Comparison of ENCODE assay signal across 10 cellular contexts in the genomic region with DNA sequence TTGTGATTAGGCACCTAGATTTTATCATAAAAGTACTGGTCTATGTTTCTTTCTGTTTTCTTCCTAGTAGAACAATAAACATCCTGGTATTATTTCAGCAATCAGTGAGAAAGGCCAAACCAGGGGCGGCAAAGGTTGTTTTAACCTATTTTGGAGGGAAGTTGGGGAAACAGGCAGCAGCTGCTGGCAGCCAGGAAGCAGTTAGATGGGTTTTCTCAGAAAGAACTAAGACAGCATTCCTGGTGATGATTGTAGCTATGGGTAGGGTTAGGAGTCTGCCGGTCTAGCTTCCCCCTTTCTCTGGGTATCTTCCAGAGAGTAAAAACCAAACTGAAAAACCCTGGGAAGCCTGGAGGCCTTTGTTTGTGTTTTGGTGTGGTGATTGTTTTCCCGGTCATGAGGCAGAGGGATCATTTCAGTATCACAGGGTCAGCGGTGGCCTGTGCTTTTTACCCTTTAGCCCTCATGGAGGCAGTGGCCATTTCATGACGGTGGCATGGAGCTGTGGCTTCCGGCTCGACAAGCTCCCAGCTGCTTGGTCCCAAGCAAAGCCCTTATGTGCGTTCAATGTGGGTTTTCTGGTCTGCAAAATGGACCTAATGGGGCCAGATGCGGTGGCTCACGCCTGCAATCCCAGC. TPM values are rescaled to one million over a fixed set of nuclear protein-coding genes. Genes with fewer than 3 reads are reported as not detected.
A peak's percentile ranks its signal among the peaks of the same experiment; 100 is the strongest.
DNase-seq lines count a peak whose midpoint lies in the region; ATAC-seq and TF ChIP-seq lines count a peak whose summit lies in the region.
"Had no signal": no experiment of that assay in that cellular context is flagged by ENCODE, and none has a peak within 500 bp of the region (broad histone marks: within the 10 kb centered on the region; RNA-seq: fewer than 3 reads in every experiment).

No MANE protein-coding gene starts in this region.

- H3K36me3 ChIP-seq in heart right ventricle (no peaks in the 10 kb centered on the region), uterus (no peaks in the 10 kb centered on the region)

- no peak overlapping the region for H3K4me3 ChIP-seq in heart right ventricle
- H3K4me3 ChIP-seq in uterus, result no peak overlapping the region

- WGBS in heart right ventricle, 2 donors, result 77 to 86% methylated on average over 10 of the region's 10 CpGs

- peaks cover 17 to 98% (median 62%) of the 10 kb centered on the region in 9 donors for H3K4me1 ChIP-seq in heart right ventricle
- H3K4me1 ChIP-seq in uterus, result no peaks in the 10 kb centered on the region

- no peaks in the 10 kb centered on the region for H3K9me3 Mint-ChIP-seq in dendritic cell treated with granulocyte-macrophage colony-stimulating factor and Interleukin-4, amounts not matched to agents 40 ng/mL and 50 ng/mL, for 4 days
- peaks cover 0 to 7% (median 3%) of the 10 kb centered on the region in 7 donors for H3K9me3 Mint-ChIP-seq in naive B cell

- peaks cover 98% of the 10 kb centered on the region for H3K4me1 Mint-ChIP-seq in dendritic cell treated with granulocyte-macrophage colony-stimulating factor and Interleukin-4, amounts not matched to agents 40 ng/mL and 50 ng/mL, for 4 days (ENCODE audit: low read depth)
- H3K4me1 Mint-ChIP-seq in naive B cell, result peaks cover 72 to 96% (median 95%) of the 10 kb centered on the region in 3 donors

- no peak for TF ChIP-seq CTCF in heart right ventricle (IDR thresholded peaks at IDR 0.05)
- no peak for TF ChIP-seq CTCF in uterus (IDR thresholded peaks at IDR 0.05)

- peak overlapping the region; percentile 64 to 92 (median 82) for H3K27ac ChIP-seq in heart right ventricle
- H3K27ac ChIP-seq in uterus, result peak overlapping the region; percentile 54 to 71

- no peaks in the 10 kb centered on the region for H3K27me3 ChIP-seq in heart right ventricle
- no peaks in the 10 kb centered on the region for H3K27me3 ChIP-seq in uterus

- H3K27me3 Mint-ChIP-seq in dendritic cell treated with granulocyte-macrophage colony-stimulating factor and Interleukin-4, amounts not matched to agents 40 ng/mL and 50 ng/mL, for 4 days, result no peaks in the 10 kb centered on the region
- H3K27me3 Mint-ChIP-seq in naive B cell, result no peaks in the 10 kb centered on the region

- H3K27ac Mint-ChIP-seq in dendritic cell treated with granulocyte-macrophage colony-stimulating factor and Interleukin-4, amounts not matched to agents 40 ng/mL and 50 ng/mL, for 4 days, result peak overlapping the region; percentile 93
- peak overlapping the region; percentile 21 to 88 (median 77) for H3K27ac Mint-ChIP-seq in naive B cell

- H3K9me3 ChIP-seq in heart right ventricle (peaks cover 0 to 6% (median 0%) of the 10 kb centered on the region in 11 donors), uterus (no peaks in the 10 kb centered on the region)

- TF ChIP-seq POLR2A in uterus (IDR thresholded peaks at IDR 0.05), result no peak

- intact Hi-C loops in heart right ventricle (cut with DNase I), result loop anchor here in 1 of 10 donors (5.0 kb wide), 1 partner anchor 35 kb away; no protein-coding TSS in a partner anchor
- intact Hi-C loops in Right ventricle myocardium superior (cut with DNase I), result no loop called here
- intact Hi-C loops in dendritic cell treated with granulocyte-macrophage colony-stimulating factor and Interleukin-4, amounts not matched to agents 40 ng/mL and 50 ng/mL, for 4 days (cut with micrococcal nuclease), result no loop called here
- intact Hi-C loops in uterus (cut with DNase I; ENCODE audit: low total_unique reads), result no loop called here

- no peak overlapping the region for H3K4me3 Mint-ChIP-seq in dendritic cell treated with granulocyte-macrophage colony-stimulating factor and Interleukin-4, amounts not matched to agents 40 ng/mL and 50 ng/mL, for 4 days
- peak overlapping the region in 7 of 8 donors; percentile 5 to 59 (median 35) for H3K4me3 Mint-ChIP-seq in naive B cell

- peak in 1 of 2 donors; percentile 31 for DNase-seq in heart right ventricle
- DNase-seq in Right ventricle myocardium superior, result no peak
- no peak for DNase-seq in naive B cell
- no peak for DNase-seq in uterus
- DNase-seq in activated CD4-positive, CD25-positive, alpha-beta regulatory T cell (lab: John Stamatoyannopoulos, UW), result no peak
- DNase-seq in Kasumi-1 (lab: John Stamatoyannopoulos, UW), result no peak
- DNase-seq: aorta, MM.1S had no signal

- peaks cover 6% of the 10 kb centered on the region for H3K36me3 Mint-ChIP-seq in dendritic cell treated with granulocyte-macrophage colony-stimulating factor and Interleukin-4, amounts not matched to agents 40 ng/mL and 50 ng/mL, for 4 days (ENCODE audit: low read depth)
- H3K36me3 Mint-ChIP-seq in naive B cell, result peaks cover 0 to 6% of the 10 kb centered on the region in 2 donors

- ATAC-seq in heart right ventricle (peak in 7 of 8 donors; percentile 4 to 65 (median 46)), Right ventricle myocardium superior (ENCODE audit: poor library complexity) (no peak), naive B cell (ENCODE audit: low read depth in 2 of 2) (no peak), HG02852 (IDR thresholded peaks at IDR 0.05; ENCODE audit: unreplicated experiment) (no peak)

RNA-seq across cellular contexts. Expression of a gene that starts 19.6 kb away (rescaled TPM):
- 10 to 100 TPM in 8 of 10 donors, 1 to 10 TPM in 2; 8.0 to 55.4 (median 15.7) TPM for total RNA-seq in heart right ventricle
- polyA plus RNA-seq in heart right ventricle, result 10 to 100 TPM; 11.9 to 15.3 TPM
- 13.7 TPM for total RNA-seq in Right ventricle myocardium superior
- polyA plus RNA-seq in naive B cell (ENCODE audit: low read depth in 6 of 6), result 10 to 100 TPM; 29.0 to 54.0 (median 42.7) TPM
- 10 to 100 TPM in 3 of 4 donors, 1 to 10 TPM in 1; 8.8 to 53.4 (median 24.2) TPM for total RNA-seq in uterus

Comparison
In these comparisons a context has a peak if more than half of its experiments do, and no peak if none do; other contexts are left out.
1. ATAC-seq: peak in heart right ventricle (7 of 8); none in Right ventricle myocardium superior (single experiment), naive B cell (0 of 2) and HG02852 (single experiment).